ENCODE assay signal across 8 cellular contexts in genomic region chr3:61251174-61251972, GRCh38.
DNase-seq lines count a peak whose midpoint lies in the region; ATAC-seq lines count a peak whose summit lies in the region.

Gene FHIT (minus strand): TSS chr3:61251452.

- peak; percentile 97 to 98 for DNase-seq in AML-193 (lab: John Stamatoyannopoulos, UW)
- peak; percentile 58 to 91 for DNase-seq in NCI-H446 (lab: John Stamatoyannopoulos, UW)
- DNase-seq in cerebellar nuclear complex (lab: John Stamatoyannopoulos, UW): peak; percentile 38 to 83
- peak; percentile 98 for DNase-seq in islet precursor cell
- DNase-seq in stimulated activated CD4-positive, alpha-beta T cell treated with anti-CD3 and anti-CD28 coated beads, Interleukin-12 subunit alpha, Interleukin-12 subunit beta, amount 100 ng/mL, for 4 hours: peak; percentile 88

- peak; percentile 87 for ATAC-seq in GM19025 (IDR thresholded peaks at IDR 0.05; ENCODE audit: low read depth, unreplicated experiment)
- peak; percentile 93 for ATAC-seq in HG03280 (IDR thresholded peaks at IDR 0.05; ENCODE audit: unreplicated experiment)
- peak; percentile 94 to 97 for ATAC-seq in activated CD4-positive, CD25-positive, alpha-beta regulatory T cell treated with anti-CD3 and anti-CD28 coated beads, Interleukin-2, amount 50 U/mL, for 24 hours

Comparison
In these comparisons a context has a peak if more than half of its experiments do, and no peak if none do; other contexts are left out.
1. Peak in every context shown above with its lines: DNase-seq and ATAC-seq.